Comparison of ENCODE assay signal across 1 cellular context in genomic region chr11:106697058-106697457, GRCh38.
TF ChIP-seq lines count a peak whose summit lies in the region.

No MANE protein-coding gene starts in this region.

TF ChIP-seq in HepG2, 621 proteins besides CTCF, POLR2A, EP300 and RAD21 (continued from another document):
- no peak for TF ChIP-seq NONO (IDR thresholded peaks at IDR 0.05)
- TF ChIP-seq NONO (CRISPR knock-in tag; conservative IDR thresholded peaks at IDR 0.05): no peak
- TF ChIP-seq ZNF562 (CRISPR knock-in tag; IDR thresholded peaks at IDR 0.05; ENCODE audit: borderline replicate concordance): no peak
- no peak for TF ChIP-seq RERE (CRISPR knock-in tag; IDR thresholded peaks at IDR 0.05; ENCODE audit: low read depth)
- no peak for TF ChIP-seq THRA (CRISPR knock-in tag; IDR thresholded peaks at IDR 0.05; ENCODE audit: borderline replicate concordance)
- no peak for TF ChIP-seq HMGXB3 (CRISPR knock-in tag; IDR thresholded peaks at IDR 0.05; ENCODE audit: borderline replicate concordance)
- TF ChIP-seq HMG20A (CRISPR knock-in tag; IDR thresholded peaks at IDR 0.05; ENCODE audit: borderline replicate concordance): no peak
- TF ChIP-seq MAFK (conservative IDR thresholded peaks at IDR 0.05 in 1 of 2, IDR thresholded peaks at IDR 0.05 in 1 of 2; ENCODE audit: low read length in 2 of 2): peak; percentile 60 to 77
- no peak for TF ChIP-seq PRPF4 (IDR thresholded peaks at IDR 0.05; ENCODE audit: low read depth, low read length, poor library complexity, severe bottlenecking)
- no peak for TF ChIP-seq RARG (CRISPR knock-in tag; IDR thresholded peaks at IDR 0.05; ENCODE audit: low read depth)
TF ChIP-seq in HepG2: peak in this region for 2.
